ENCODE assay signal across 9 cellular contexts in the genomic region with DNA sequence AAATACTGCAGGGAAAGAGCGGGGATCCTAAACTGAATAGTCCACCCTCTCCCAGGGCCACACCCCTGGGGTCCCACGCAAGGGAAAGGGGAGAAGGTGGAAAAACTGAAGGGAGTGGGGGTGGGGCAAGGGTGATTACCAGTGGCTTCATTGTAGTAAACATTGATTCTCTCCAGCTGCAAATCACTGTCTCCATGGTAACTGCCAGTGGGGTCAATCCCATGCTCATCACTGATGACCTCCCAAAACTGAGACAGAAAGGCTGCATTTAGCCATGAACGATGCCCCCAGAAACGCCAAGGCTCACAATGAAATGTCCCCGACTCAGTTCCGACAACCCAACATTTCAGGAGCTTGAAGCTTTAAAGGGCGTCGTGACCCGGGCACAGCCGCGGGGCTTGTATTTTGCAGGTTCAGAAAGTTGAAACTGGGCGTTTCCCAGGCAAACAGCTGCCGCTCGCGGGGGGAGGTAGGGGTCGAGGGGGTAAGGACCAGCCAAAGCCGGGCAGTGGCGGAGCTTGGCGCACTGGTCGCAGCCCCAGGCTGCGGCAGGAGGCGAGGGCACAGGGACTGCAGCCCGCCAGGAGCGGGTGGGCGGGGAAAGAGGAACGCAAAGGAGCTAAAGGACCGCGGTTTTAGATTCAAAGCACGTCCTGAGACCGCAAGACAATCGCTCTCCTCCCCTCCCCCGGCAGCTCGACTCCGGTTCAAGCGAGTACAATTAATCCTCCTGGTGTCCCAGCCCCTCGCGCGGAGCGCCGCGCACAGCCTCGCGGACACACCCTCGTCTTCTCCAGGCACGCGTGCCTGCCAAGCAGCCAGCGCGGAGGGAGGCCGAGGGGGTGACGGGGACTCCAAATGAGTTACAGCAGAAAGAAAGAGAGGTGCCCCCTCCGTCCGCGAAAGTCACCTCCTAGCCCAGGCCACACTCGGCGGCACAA. TPM values are rescaled to one million over a fixed set of nuclear protein-coding genes. Genes with fewer than 3 reads are reported as not detected.
DNase-seq lines count a peak whose midpoint lies in the region; ATAC-seq and TF ChIP-seq lines count a peak whose summit lies in the region.
"Had no signal": no experiment of that assay in that cellular context is flagged by ENCODE, and none has a peak within 500 bp of the region (broad histone marks: within the 10 kb centered on the region; RNA-seq: fewer than 3 reads in every experiment).

No MANE protein-coding gene starts in this region.

- H3K36me3 ChIP-seq in ACC112 (ENCODE audit: insufficient read depth, low read length), result no peaks in the 10 kb centered on the region
- no peaks in the 10 kb centered on the region for H3K36me3 ChIP-seq in PC-3 (ENCODE audit: low read depth, low read length)

- no peaks in the 10 kb centered on the region for H3K9me2 ChIP-seq in PC-3 (replicated peaks; ENCODE audit: low read length)

- CTCF ChIA-PET in PC-3 (lab: Charles Lee), result no interaction called here

- H3K9me3 ChIP-seq in PC-3 (ENCODE audit: low read length), result no peaks in the 10 kb centered on the region

- no peaks in the 10 kb centered on the region for H4K20me1 ChIP-seq in PC-3 (ENCODE audit: low read length)

- ATAC-seq in PC-3, result peak; percentile 4; the same call in 1 of the 2 replicates
- peak; percentile 38 for ATAC-seq in memory B cell (ENCODE audit: low read depth)
- no peak for ATAC-seq in GM18511 (IDR thresholded peaks at IDR 0.05; ENCODE audit: unreplicated experiment)

- no peak overlapping the region for H3K9ac ChIP-seq in PC-3 (ENCODE audit: low read length)

- H3K27me3 ChIP-seq in ACC112 (ENCODE audit: insufficient read depth, low read length) (peaks cover 78% of the 10 kb centered on the region), PC-3 (ENCODE audit: low read length) (peaks cover 50% of the 10 kb centered on the region)

- H3K4me3 Mint-ChIP-seq in memory B cell (peak overlapping the region; percentile 86), type B pancreatic cell (peak overlapping the region; percentile 96)

- no peak overlapping the region for H3K27ac Mint-ChIP-seq in memory B cell
- peak overlapping the region; percentile 50 for H3K27ac Mint-ChIP-seq in type B pancreatic cell

- peak overlapping the region; percentile 68 for H3K4me3 ChIP-seq in ACC112 (ENCODE audit: low read depth, low read length)
- H3K4me3 ChIP-seq in GM12875 (ENCODE audit: low read depth, low read length), result peak overlapping the region; percentile 46
- peak overlapping the region; percentile 55 for H3K4me3 ChIP-seq in PC-3 (ENCODE audit: low read length)
- H3K4me3 ChIP-seq: lung had no signal

- DNase-seq in PC-3 (no peak), memory B cell (ENCODE audit: low spot score in 2 of 2) (peak; percentile 35 to 47), type B pancreatic cell (ENCODE audit: extremely low spot score, unreplicated experiment) (peak; percentile 75), DMS79 treated with DMSO at 0.1 percent for 48 hours (lab: John Stamatoyannopoulos, UW) (no peak)

- BruUV-seq in PC-3 (replicated peaks; lab: Mats Ljungman, UMichigan), result no TSS peak

- H3K36me3 Mint-ChIP-seq in memory B cell, result no peaks in the 10 kb centered on the region
- H3K36me3 Mint-ChIP-seq in type B pancreatic cell, result peaks cover 18% of the 10 kb centered on the region

- H2AFZ ChIP-seq in ACC112 (ENCODE audit: low read length, unreplicated experiment) (peak overlapping the region; percentile 83), PC-3 (ENCODE audit: low read length) (peak overlapping the region; percentile 63)

- H3K4me1 Mint-ChIP-seq in memory B cell, result peaks cover 30% of the 10 kb centered on the region
- peaks cover 14% of the 10 kb centered on the region for H3K4me1 Mint-ChIP-seq in type B pancreatic cell (ENCODE audit: unreplicated experiment)

- H3F3A ChIP-seq in PC-3 (ENCODE audit: low read length, unreplicated experiment), result no peaks in the 10 kb centered on the region

- H3K4me2 ChIP-seq in PC-3 (ENCODE audit: low read length), result peak overlapping the region; percentile 72

- H3K9me3 Mint-ChIP-seq in memory B cell, result peaks cover 5% of the 10 kb centered on the region
- no peaks in the 10 kb centered on the region for H3K9me3 Mint-ChIP-seq in type B pancreatic cell

- intact Hi-C loops in PC-3 (cut with micrococcal nuclease), result no loop called here

- H3K79me2 ChIP-seq in ACC112 (ENCODE audit: control insufficient read depth, insufficient read depth, low read length, unreplicated experiment), result no peaks in the 10 kb centered on the region
- no peaks in the 10 kb centered on the region for H3K79me2 ChIP-seq in PC-3 (ENCODE audit: low read length)

- peaks cover 16% of the 10 kb centered on the region for H3K27me3 Mint-ChIP-seq in memory B cell
- peaks cover 51% of the 10 kb centered on the region for H3K27me3 Mint-ChIP-seq in type B pancreatic cell

- H3K27ac ChIP-seq in ACC112 (ENCODE audit: low read depth, low read length) (no peak overlapping the region), PC-3 (ENCODE audit: low read length) (no peak overlapping the region), cingulate gyrus (ENCODE audit: low read depth, low read length) (peak overlapping the region; percentile 75)

- TF ChIP-seq CTCF in GM12875 (IDR thresholded peaks at IDR 0.05; ENCODE audit: borderline replicate concordance, insufficient read depth, low read depth, low read length) (no peak), PC-3 (conservative IDR thresholded peaks at IDR 0.05; ENCODE audit: low read depth, low read length) (no peak), type B pancreatic cell (conservative IDR thresholded peaks at IDR 0.05) (no peak)

- H3K4me1 ChIP-seq in ACC112 (ENCODE audit: control insufficient read depth, insufficient read depth, low read length, unreplicated experiment), result no peaks in the 10 kb centered on the region
- peaks cover 29% of the 10 kb centered on the region for H3K4me1 ChIP-seq in PC-3 (ENCODE audit: insufficient read depth, low read length)

- POLR2A ChIA-PET in PC-3 (lab: Charles Lee; ENCODE audit: unreplicated experiment), result interaction anchor here (0.6 kb wide), 1 partner anchor 758 kb away, joined by 4 read pairs; no protein-coding TSS in a partner anchor

RNA-seq across cellular contexts. Expression of a gene that starts 0.8 kb away (rescaled TPM):
- 5.1 and 6.5 TPM in 2 replicates for total RNA-seq in PC-3 (2014; rRNA removed)
- total RNA-seq in type B pancreatic cell (ENCODE audit: low replicate concordance), result 37.8 and 158 TPM in 2 replicates

RNA-seq across cellular contexts. Expression of a gene that starts 32.1 kb away (rescaled TPM):
- 51.9 and 63.3 TPM in 2 replicates for total RNA-seq in PC-3 (2014; rRNA removed)
- total RNA-seq in type B pancreatic cell (ENCODE audit: low replicate concordance), result 18.1 and 24.1 TPM in 2 replicates

Comparison
In these comparisons a context has a peak if more than half of its experiments do, and no peak if none do; other contexts are left out.
1. DNase-seq: peak in memory B cell (2 of 2) and type B pancreatic cell (single experiment); none in PC-3 (single experiment) and DMS79 treated with DMSO at 0.1 percent for 48 hours (single experiment).
2. Peak in every context shown above with its lines, with median percentiles within 50 percentile points of each other: H3K4me3 ChIP-seq.